Comparison of ENCODE assay signal across 1 cellular context in the genomic region with DNA sequence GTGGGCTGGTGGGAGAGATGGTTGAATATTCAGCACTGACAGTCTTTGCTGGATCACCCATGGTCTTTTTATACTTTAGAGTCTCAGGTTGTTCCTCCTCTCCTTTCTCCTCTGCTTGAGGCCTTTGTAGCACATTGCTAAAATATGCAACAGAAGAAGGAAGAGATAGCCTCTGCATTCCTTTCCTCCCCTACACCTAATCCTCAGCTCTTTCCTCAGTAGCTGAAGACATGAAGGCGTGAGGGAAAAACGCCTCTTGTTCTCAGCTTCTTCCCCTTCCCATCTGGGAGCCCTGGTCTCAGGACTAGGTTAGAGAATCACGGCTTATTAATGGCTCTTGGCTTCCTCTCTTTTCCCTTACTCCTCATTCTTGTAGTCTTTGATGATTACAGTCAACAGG.
TF ChIP-seq lines count a peak whose summit lies in the region.

No MANE protein-coding gene starts in this region.

TF ChIP-seq in IMR-90, 13 proteins besides CTCF, POLR2A, EP300 and RAD21:
- TF ChIP-seq, protein P1, sequence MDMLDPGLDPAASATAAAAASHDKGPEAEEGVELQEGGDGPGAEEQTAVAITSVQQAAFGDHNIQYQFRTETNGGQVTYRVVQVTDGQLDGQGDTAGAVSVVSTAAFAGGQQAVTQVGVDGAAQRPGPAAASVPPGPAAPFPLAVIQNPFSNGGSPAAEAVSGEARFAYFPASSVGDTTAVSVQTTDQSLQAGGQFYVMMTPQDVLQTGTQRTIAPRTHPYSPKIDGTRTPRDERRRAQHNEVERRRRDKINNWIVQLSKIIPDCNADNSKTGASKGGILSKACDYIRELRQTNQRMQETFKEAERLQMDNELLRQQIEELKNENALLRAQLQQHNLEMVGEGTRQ (IDR thresholded peaks at IDR 0.05; ENCODE audit: low read depth, low read length), result no peak
- no peak for TF ChIP-seq MAZ (IDR thresholded peaks at IDR 0.05; ENCODE audit: borderline replicate concordance, low read depth, low read length)
- no peak for TF ChIP-seq SMC3 (IDR thresholded peaks at IDR 0.05; ENCODE audit: low read depth, low read length)
- TF ChIP-seq FOS (IDR thresholded peaks at IDR 0.05; ENCODE audit: low read depth, low read length), result no peak
- no peak for TF ChIP-seq RCOR1 (IDR thresholded peaks at IDR 0.05; ENCODE audit: insufficient replicate concordance, low read length)
- TF ChIP-seq MAFK (IDR thresholded peaks at IDR 0.05; ENCODE audit: low read depth, low read length), result no peak
- TF ChIP-seq, protein P2, sequence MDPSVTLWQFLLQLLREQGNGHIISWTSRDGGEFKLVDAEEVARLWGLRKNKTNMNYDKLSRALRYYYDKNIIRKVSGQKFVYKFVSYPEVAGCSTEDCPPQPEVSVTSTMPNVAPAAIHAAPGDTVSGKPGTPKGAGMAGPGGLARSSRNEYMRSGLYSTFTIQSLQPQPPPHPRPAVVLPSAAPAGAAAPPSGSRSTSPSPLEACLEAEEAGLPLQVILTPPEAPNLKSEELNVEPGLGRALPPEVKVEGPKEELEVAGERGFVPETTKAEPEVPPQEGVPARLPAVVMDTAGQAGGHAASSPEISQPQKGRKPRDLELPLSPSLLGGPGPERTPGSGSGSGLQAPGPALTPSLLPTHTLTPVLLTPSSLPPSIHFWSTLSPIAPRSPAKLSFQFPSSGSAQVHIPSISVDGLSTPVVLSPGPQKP (IDR thresholded peaks at IDR 0.05; ENCODE audit: borderline replicate concordance, low read depth, low read length), result no peak
- no peak for TF ChIP-seq RFX5 (IDR thresholded peaks at IDR 0.05; ENCODE audit: low read depth, low read length)
- no peak for TF ChIP-seq CEBPB (IDR thresholded peaks at IDR 0.05; ENCODE audit: low read depth, low read length)
- no peak for TF ChIP-seq NFE2L2 (IDR thresholded peaks at IDR 0.05; ENCODE audit: low read depth, low read length)
- TF ChIP-seq CHD1 (IDR thresholded peaks at IDR 0.05; ENCODE audit: low read depth, low read length), result no peak
- no peak for TF ChIP-seq BHLHE40 (IDR thresholded peaks at IDR 0.05; ENCODE audit: low read depth, low read length)
- TF ChIP-seq MXI1 (IDR thresholded peaks at IDR 0.05; ENCODE audit: borderline replicate concordance, low read depth, low read length), result no peak
TF ChIP-seq in IMR-90: peak in this region for 0.
